In genomic region chr2:30453498-30453897, GRCh38 we compare ENCODE assay signal across 27 cellular contexts.
"Had no signal": no experiment of that assay in that cellular context is flagged by ENCODE, and none has a peak within 500 bp of the region (broad histone marks: within the 10 kb centered on the region; RNA-seq: fewer than 3 reads in every experiment).

No MANE protein-coding gene starts in this region.

- H3K9me3 ChIP-seq: esophagus squamous epithelium, heart right ventricle, left lung, lower lobe of right lung, ovary, psoas muscle, sigmoid colon, spleen, testis, tibial artery had no signal

- H3K9me3 Mint-ChIP-seq: naive thymus-derived CD8-positive, alpha-beta T cell had no signal

- H3K4me3 ChIP-seq: esophagus squamous epithelium, heart right ventricle, left lung, lower lobe of right lung, ovary, psoas muscle, sigmoid colon, spleen, testis, tibial artery had no signal

- FAIRE-seq: endothelial cell of umbilical vein, islet of Langerhans had no signal

- H3K36me3 ChIP-seq: esophagus squamous epithelium, heart right ventricle, left lung, lower lobe of right lung, ovary, sigmoid colon, spleen, tibial artery had no signal

- H3K27me3 ChIP-seq: esophagus squamous epithelium, heart right ventricle, left lung, ovary, sigmoid colon, spleen, testis, tibial artery had no signal

- DNase-seq: dermis blood vessel endothelial cell; effector memory CD4-positive, alpha-beta T cell; esophagus squamous epithelium; foreskin melanocyte; glutamatergic neuron; heart right ventricle; hippocampal formation; left cardiac atrium; left lung; lower lobe of right lung; naive thymus-derived CD8-positive, alpha-beta T cell; occipital lobe; ovary; posterior cingulate gyrus; psoas muscle; right cardiac atrium; sigmoid colon; spleen; stimulated activated CD4-positive, alpha-beta T cell treated with anti-CD3 and anti-CD28 coated beads, Interleukin-4, amount 100 ng/mL, for 4 hours; stimulated activated naive CD8-positive, alpha-beta T cell treated with anti-CD3 and anti-CD28 coated beads, Interleukin-15, Interleukin-2, amounts not matched to agents 100 U/mL and 50 U/mL, for 24 hours; substantia nigra; testis; tibial artery had no signal

- ATAC-seq: left cardiac atrium; left lung; lower lobe of right lung; naive thymus-derived CD8-positive, alpha-beta T cell; psoas muscle; right cardiac atrium; stimulated activated memory B cell treated with anti-CD40 and anti-IgM and Interleukin-4, amounts not matched to agents 10 μg/mL and 1 μg/mL and 100 μg/mL, for 72 hours; stimulated activated naive CD8-positive, alpha-beta T cell treated with anti-CD3 and anti-CD28 coated beads, Interleukin-15, Interleukin-2, amounts not matched to agents 100 U/mL and 50 U/mL, for 24 hours had no signal

- H3K4me3 Mint-ChIP-seq: stimulated activated memory B cell treated with anti-CD40 and anti-IgM and Interleukin-4, amounts not matched to agents 10 μg/mL and 1 μg/mL and 100 μg/mL, for 72 hours; type B pancreatic cell had no signal

- H3K27me3 Mint-ChIP-seq: naive thymus-derived CD8-positive, alpha-beta T cell; stimulated activated memory B cell treated with anti-CD40 and anti-IgM and Interleukin-4, amounts not matched to agents 10 μg/mL and 1 μg/mL and 100 μg/mL, for 72 hours; type B pancreatic cell had no signal

- H3K27ac ChIP-seq: esophagus squamous epithelium, left lung, lower lobe of right lung, ovary, psoas muscle, spleen, testis, tibial artery had no signal

- H3K4me1 ChIP-seq: lower lobe of right lung had no signal

- H3K27ac Mint-ChIP-seq: stimulated activated memory B cell treated with anti-CD40 and anti-IgM and Interleukin-4, amounts not matched to agents 10 μg/mL and 1 μg/mL and 100 μg/mL, for 72 hours had no signal
